8 cellular contexts compared by ENCODE assay signal in the genomic region with DNA sequence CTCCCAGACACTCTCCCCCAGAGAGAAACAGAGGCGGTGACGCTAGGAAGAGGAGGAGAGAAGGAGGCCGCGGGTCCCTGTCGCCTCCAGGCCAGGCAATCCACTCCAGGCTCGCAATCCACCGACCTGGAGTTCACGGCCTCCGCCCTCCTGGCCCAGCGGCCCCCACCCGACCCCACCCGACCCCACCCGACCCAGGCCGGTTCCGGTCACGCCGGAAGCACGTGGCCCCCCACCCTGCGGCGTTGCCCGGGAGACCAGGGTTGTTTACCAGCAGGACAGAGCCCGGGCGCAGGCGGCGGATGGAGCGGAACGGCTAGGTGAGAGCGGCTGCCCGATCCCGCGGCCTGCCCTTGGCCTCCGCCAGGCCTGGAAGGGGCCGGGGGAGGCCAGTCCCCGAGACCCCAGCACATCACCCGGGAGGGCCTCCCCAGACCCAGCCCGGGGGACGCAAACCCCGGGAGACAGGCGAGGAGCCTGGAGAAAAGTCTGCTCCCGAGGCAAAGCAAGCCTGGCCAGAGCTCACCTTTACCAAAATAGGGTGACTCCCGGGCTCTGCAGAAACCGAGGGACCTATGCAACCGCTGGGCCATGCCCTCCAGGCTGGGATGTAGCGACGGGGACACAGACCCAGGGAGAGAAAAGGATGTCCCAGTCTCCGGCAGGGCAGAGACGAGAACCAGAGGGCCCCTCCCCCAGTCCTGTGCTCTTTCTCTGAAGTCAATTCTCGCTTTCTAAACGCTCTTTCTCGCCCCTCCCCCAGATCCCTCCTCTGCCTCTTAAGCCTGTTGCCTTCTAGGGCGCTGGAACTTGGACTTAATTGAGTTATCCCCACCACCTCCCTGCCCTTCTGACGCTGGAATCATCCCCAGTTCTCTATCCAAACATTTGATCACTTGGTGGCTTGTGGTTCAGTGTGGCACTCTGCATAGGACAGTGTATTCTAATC. TPM values are rescaled to one million over a fixed set of nuclear protein-coding genes. Genes with fewer than 3 reads are reported as not detected.
DNase-seq lines count a peak whose midpoint lies in the region; ATAC-seq, FAIRE-seq and TF ChIP-seq lines count a peak whose summit lies in the region.

TSS of gene PLA2G2C (minus strand) at position 685 of the 949 bp plus-strand sequence. CDS start 9,155 bp downstream, outside the sequence.
TSS of gene UBXN10 (plus strand) at position 263 of the 949 bp plus-strand sequence. CDS start 4,466 bp downstream, outside the sequence.

- WGBS in mesendoderm (ENCODE audit: extremely low coverage, insufficient coverage, low lambda C conversion rate) = no CpG with 5 or more reads among the region's 52 CpGs

- H4K5ac ChIP-seq in mesendoderm (ENCODE audit: low read length) = no peak within 1 kb of the TSS

- no peaks in the 10 kb centered on the region for H3K79me2 ChIP-seq in mesendoderm (ENCODE audit: control insufficient read depth, insufficient read depth, low read length)

- H3K36me3 ChIP-seq in WERI-Rb-1 (no peaks in the 10 kb centered on the region), bronchial epithelial cell (ENCODE audit: control insufficient read depth, insufficient read depth, low read length) (no peaks in the 10 kb centered on the region), mesendoderm (ENCODE audit: control insufficient read depth, insufficient read depth, low read length) (no peaks in the 10 kb centered on the region)

- H2BK5ac ChIP-seq in mesendoderm (ENCODE audit: low read length) = no peak within 1 kb of the TSS

- peak within 1 kb of the TSS; percentile 67 for H3K9ac ChIP-seq in mesendoderm (ENCODE audit: low read length)

- TF ChIP-seq CTCF in WERI-Rb-1 (IDR thresholded peaks at IDR 0.05; ENCODE audit: low read depth, low read length) (no peak), bronchial epithelial cell (IDR thresholded peaks at IDR 0.05; ENCODE audit: insufficient read depth, low read length, severe bottlenecking) (no peak)

- peak within 1 kb of the TSS; percentile 73 for H3K18ac ChIP-seq in mesendoderm (ENCODE audit: low read length)

- no peak within 1 kb of the TSS for H3K23ac ChIP-seq in mesendoderm (ENCODE audit: low read length)

- H2BK120ac ChIP-seq in mesendoderm (ENCODE audit: low read depth, low read length) = no peak within 1 kb of the TSS

- H3K27ac ChIP-seq in WERI-Rb-1 = no peak within 1 kb of the TSS
- no peak within 1 kb of the TSS for H3K27ac ChIP-seq in mesendoderm (ENCODE audit: low read depth, low read length)

- FAIRE-seq in bronchial epithelial cell (lab: Jason Lieb, UNC) = no peak
- FAIRE-seq in RCC 7860 (lab: Jason Lieb, UNC) = no peak

- H3K4me3 ChIP-seq in WERI-Rb-1 (ENCODE audit: low read depth, low read length) = peak within 1 kb of the TSS; percentile 48
- peak within 1 kb of the TSS; percentile 13 for H3K4me3 ChIP-seq in bronchial epithelial cell (ENCODE audit: low read depth, low read length)
- H3K4me3 ChIP-seq in mesendoderm (ENCODE audit: low read length) = peak within 1 kb of the TSS; percentile 17

- H3K79me1 ChIP-seq in mesendoderm (ENCODE audit: low read length) = no peaks in the 10 kb centered on the region

- CTCF ChIA-PET in HEK293T (lab: Yijun Ruan, JAX) = interaction anchor here (0.6 kb wide), 1 partner anchor 26 kb away, joined by 4 read pairs; no protein-coding TSS in a partner anchor

- H4K8ac ChIP-seq in mesendoderm (ENCODE audit: low read depth, low read length) = no peak within 1 kb of the TSS

- H3K27me3 ChIP-seq in WERI-Rb-1 (ENCODE audit: insufficient read depth, low read depth, severe bottlenecking) (peaks cover 20% of the 10 kb centered on the region), bronchial epithelial cell (ENCODE audit: control insufficient read depth, insufficient read depth, low read length) (no peaks in the 10 kb centered on the region), mesendoderm (ENCODE audit: insufficient read depth, low read length, poor library complexity) (no peaks in the 10 kb centered on the region)

- H3K9me3 ChIP-seq in WERI-Rb-1 (ENCODE audit: severe bottlenecking) = no peaks in the 10 kb centered on the region

- H3K4me2 ChIP-seq in mesendoderm (ENCODE audit: low read length) = peak within 1 kb of the TSS; percentile 76

- no peak within 1 kb of the TSS for H2BK15ac ChIP-seq in mesendoderm (replicated peaks; ENCODE audit: low read depth)

- no peak within 1 kb of the TSS for H3K4ac ChIP-seq in mesendoderm (ENCODE audit: low read depth, low read length)

- POLR2A ChIA-PET in HEK293T (lab: Yijun Ruan, JAX) = no interaction called here

- ATAC-seq in GM18498 (IDR thresholded peaks at IDR 0.05; ENCODE audit: unreplicated experiment) = peak; percentile 43

- peak; percentile 64 for DNase-seq in WERI-Rb-1
- no peak for DNase-seq in bronchial epithelial cell (ENCODE audit: low read depth)
- DNase-seq in mesendoderm = peak; percentile 89
- DNase-seq in stimulated activated CD8-positive, alpha-beta memory T cell treated with anti-CD3 and anti-CD28 coated beads, Interleukin-4, amount 100 ng/mL, for 24 hours (ENCODE audit: low read depth) = peak; percentile 49
- no peak for DNase-seq in RCC 7860 (ENCODE audit: low spot score)
- no peak for DNase-seq in HEK293T (ENCODE audit: extremely low spot score)
- no peak for DNase-seq in NCI-H345 treated with DMSO at 0.1 percent for 48 hours (lab: John Stamatoyannopoulos, UW; ENCODE audit: unreplicated experiment)

- H3K56ac ChIP-seq in mesendoderm (ENCODE audit: low read length) = peak within 1 kb of the TSS; percentile 81

- peaks cover 5% of the 10 kb centered on the region for H3K4me1 ChIP-seq in mesendoderm (ENCODE audit: control insufficient read depth, low read depth, low read length)

- H2AK5ac ChIP-seq in mesendoderm (ENCODE audit: low read length) = no peak within 1 kb of the TSS

TF ChIP-seq in HEK293T, 16 proteins besides CTCF, POLR2A, EP300 and RAD21:
- TF ChIP-seq ELF4 (IDR thresholded peaks at IDR 0.05) (no peak), FOXM1 (IDR thresholded peaks at IDR 0.05; ENCODE audit: borderline replicate concordance) (no peak), SP1 (IDR thresholded peaks at IDR 0.05) (no peak), NFRKB (IDR thresholded peaks at IDR 0.05) (no peak), FOXA1 (IDR thresholded peaks at IDR 0.05) (no peak), HDGF (IDR thresholded peaks at IDR 0.05; ENCODE audit: borderline replicate concordance) (no peak), LEF1 (IDR thresholded peaks at IDR 0.05; ENCODE audit: borderline replicate concordance) (no peak), ZNF384 (IDR thresholded peaks at IDR 0.05) (no peak), CTBP1 (IDR thresholded peaks at IDR 0.05; ENCODE audit: borderline replicate concordance) (no peak), L3MBTL2 (conservative IDR thresholded peaks at IDR 0.05) (no peak), FOXK2 (IDR thresholded peaks at IDR 0.05) (no peak), ARNT (IDR thresholded peaks at IDR 0.05) (no peak), BHLHE40 (IDR thresholded peaks at IDR 0.05; ENCODE audit: borderline replicate concordance) (no peak), SUZ12 (IDR thresholded peaks at IDR 0.05) (no peak), TARDBP (IDR thresholded peaks at IDR 0.05) (no peak), PKNOX1 (IDR thresholded peaks at IDR 0.05) (no peak)

RNA-seq across cellular contexts. Expression of gene PLA2G2C, which starts in this region (rescaled TPM):
- not detected in 2 replicates for total RNA-seq in bronchial epithelial cell
- not detected for polyA plus RNA-seq in mesendoderm (2013, experiment 1 of 2)
- not detected for polyA plus RNA-seq in mesendoderm (2013, experiment 2 of 2)

RNA-seq across cellular contexts. Expression of gene UBXN10, which starts in this region (rescaled TPM):
- total RNA-seq in bronchial epithelial cell = under 0.01 and 0.13 TPM in 2 replicates
- 0.38 TPM for polyA plus RNA-seq in mesendoderm (2013, experiment 1 of 2)
- 0.43 TPM for polyA plus RNA-seq in mesendoderm (2013, experiment 2 of 2)

Comparison
In these comparisons a context has a peak if more than half of its experiments do, and no peak if none do; other contexts are left out.
1. DNase-seq: peak in WERI-Rb-1 (single experiment), mesendoderm (single experiment) and stimulated activated CD8-positive, alpha-beta memory T cell treated with anti-CD3 and anti-CD28 coated beads, Interleukin-4, amount 100 ng/mL, for 24 hours (single experiment); none in bronchial epithelial cell (single experiment), RCC 7860 (single experiment), HEK293T (single experiment) and NCI-H345 treated with DMSO at 0.1 percent for 48 hours (single experiment).
2. Peak in every context shown above with its lines, with median percentiles within 50 percentile points of each other: H3K4me3 ChIP-seq.